1 cellular context compared by ENCODE assay signal in genomic region chr2:207767461-207768167, GRCh38.
TF ChIP-seq lines count a peak whose summit lies in the region.

No MANE protein-coding gene starts in this region.

TF ChIP-seq in HepG2, 621 proteins besides CTCF, POLR2A, EP300 and RAD21 (continued from another document and continues in another):
- peak; percentile 51; the same call in 1 of the 2 replicates for TF ChIP-seq ZNF280B (CRISPR knock-in tag; IDR thresholded peaks at IDR 0.05; ENCODE audit: borderline replicate concordance)
- no peak for TF ChIP-seq ZNF724P (CRISPR knock-in tag; IDR thresholded peaks at IDR 0.05; ENCODE audit: borderline replicate concordance)
- peak; percentile 7; the same call in 1 of the 2 replicates for TF ChIP-seq MEIS2 (CRISPR knock-in tag; IDR thresholded peaks at IDR 0.05)
- no peak for TF ChIP-seq SOX13 (IDR thresholded peaks at IDR 0.05)
- TF ChIP-seq SOX13 (CRISPR knock-in tag; conservative IDR thresholded peaks at IDR 0.05 in 1 of 2, IDR thresholded peaks at IDR 0.05 in 1 of 2): peak in 1 of 2 experiments; percentile 63; a peak in 2 of 4 replicates
- no peak for TF ChIP-seq ZNF501 (CRISPR knock-in tag; IDR thresholded peaks at IDR 0.05)
- no peak for TF ChIP-seq BRF2 (CRISPR knock-in tag; IDR thresholded peaks at IDR 0.05)
- no peak for TF ChIP-seq ZNF234 (CRISPR knock-in tag; conservative IDR thresholded peaks at IDR 0.05)
- no peak for TF ChIP-seq KLF11 (CRISPR knock-in tag; IDR thresholded peaks at IDR 0.05)
- no peak for TF ChIP-seq KLF6 (CRISPR knock-in tag; IDR thresholded peaks at IDR 0.05)
- no peak; the same call in 1 of the 2 replicates for TF ChIP-seq ZNF639 (CRISPR knock-in tag; conservative IDR thresholded peaks at IDR 0.05)
- no peak for TF ChIP-seq ZNF407 (CRISPR knock-in tag; IDR thresholded peaks at IDR 0.05; ENCODE audit: not compliant biosample characterization)
- no peak for TF ChIP-seq ZNF7 (CRISPR knock-in tag; IDR thresholded peaks at IDR 0.05)
- no peak for TF ChIP-seq RFXANK (CRISPR knock-in tag; IDR thresholded peaks at IDR 0.05)
- TF ChIP-seq TCF7L2 (IDR thresholded peaks at IDR 0.05; ENCODE audit: low read depth, low read length): no peak
- TF ChIP-seq ERF (CRISPR knock-in tag; IDR thresholded peaks at IDR 0.05): peak; percentile 46
- no peak for TF ChIP-seq ZNF296 (CRISPR knock-in tag; conservative IDR thresholded peaks at IDR 0.05)
- peak; percentile 67; the same call in 1 of the 2 replicates for TF ChIP-seq TGIF2 (CRISPR knock-in tag; IDR thresholded peaks at IDR 0.05)
- TF ChIP-seq POLR2AphosphoS2 (IDR thresholded peaks at IDR 0.05; ENCODE audit: low read depth, low read length): no peak
- no peak for TF ChIP-seq ZNF256 (CRISPR knock-in tag; conservative IDR thresholded peaks at IDR 0.05)
- no peak; the same call in 1 of the 2 replicates for TF ChIP-seq TAF1 (CRISPR knock-in tag; IDR thresholded peaks at IDR 0.05)
- no peak for TF ChIP-seq MBNL3 (CRISPR knock-in tag; conservative IDR thresholded peaks at IDR 0.05)
- TF ChIP-seq EEA1 (CRISPR knock-in tag; IDR thresholded peaks at IDR 0.05; ENCODE audit: borderline replicate concordance): peak; percentile 21; the same call in 1 of the 2 replicates
- TF ChIP-seq TARDBP (CRISPR knock-in tag; IDR thresholded peaks at IDR 0.05): no peak
- no peak for TF ChIP-seq MAFG (CRISPR knock-in tag; IDR thresholded peaks at IDR 0.05)
- TF ChIP-seq ZXDC (CRISPR knock-in tag; IDR thresholded peaks at IDR 0.05): no peak
- no peak for TF ChIP-seq ZNF605 (CRISPR knock-in tag; IDR thresholded peaks at IDR 0.05)
- no peak for TF ChIP-seq ZNF558 (CRISPR knock-in tag; IDR thresholded peaks at IDR 0.05; ENCODE audit: borderline replicate concordance)
- TF ChIP-seq MEF2D (CRISPR knock-in tag; IDR thresholded peaks at IDR 0.05): no peak
- TF ChIP-seq MTA1 (CRISPR knock-in tag; IDR thresholded peaks at IDR 0.05; ENCODE audit: borderline replicate concordance): peak; percentile 25; the same call in 1 of the 2 replicates
- no peak; the same call in 1 of the 2 replicates for TF ChIP-seq ZNF609 (CRISPR knock-in tag; IDR thresholded peaks at IDR 0.05; ENCODE audit: borderline replicate concordance)
- TF ChIP-seq RBAK (CRISPR knock-in tag; IDR thresholded peaks at IDR 0.05): no peak
- no peak for TF ChIP-seq ZNF280D (CRISPR knock-in tag; IDR thresholded peaks at IDR 0.05)
- no peak for TF ChIP-seq ZFP36L1 (CRISPR knock-in tag; IDR thresholded peaks at IDR 0.05)
- TF ChIP-seq U2AF1 (optimal IDR thresholded peaks at IDR 0.05; ENCODE audit: low read depth, low read length): peak; percentile 33
- TF ChIP-seq CBX2 (IDR thresholded peaks at IDR 0.05; ENCODE audit: low read depth, low read length): no peak
- no peak for TF ChIP-seq CBX2 (CRISPR knock-in tag; IDR thresholded peaks at IDR 0.05; ENCODE audit: low read depth)
